Comparison of ENCODE assay signal across 17 cellular contexts in the genomic region with DNA sequence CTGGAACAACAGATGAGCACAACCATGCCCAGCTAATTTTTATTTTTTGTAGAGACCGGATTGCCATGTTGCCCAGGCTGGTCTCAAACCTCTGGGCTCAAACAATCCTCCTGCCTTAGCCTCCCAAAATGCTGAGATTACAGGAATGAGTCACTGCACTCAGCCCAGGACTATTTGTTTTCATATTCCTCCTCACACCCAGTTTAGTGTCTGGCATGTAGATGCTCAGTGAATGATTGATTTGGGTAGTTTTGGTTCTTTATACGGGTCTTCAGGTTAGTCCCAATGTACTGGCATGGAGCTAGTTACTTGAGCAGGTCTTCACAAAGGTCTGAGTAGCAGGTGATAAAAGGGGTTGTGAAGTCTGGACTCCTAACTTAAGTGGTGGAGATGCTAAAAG. TPM values are rescaled to one million over a fixed set of nuclear protein-coding genes. Genes with fewer than 3 reads are reported as not detected.
DNase-seq lines count a peak whose midpoint lies in the region; ATAC-seq and TF ChIP-seq lines count a peak whose summit lies in the region.
"Had no signal": no experiment of that assay in that cellular context is flagged by ENCODE, and none has a peak within 500 bp of the region (broad histone marks: within the 10 kb centered on the region; RNA-seq: fewer than 3 reads in every experiment).

No MANE protein-coding gene starts in this region.

- no peak overlapping the region for H3K9ac ChIP-seq in SK-N-MC (ENCODE audit: insufficient read length)
- H3K9ac ChIP-seq: BLaER1 had no signal

- H3K36me3 ChIP-seq in SK-N-MC (ENCODE audit: insufficient read depth, low read length): peaks cover 54% of the 10 kb centered on the region

- H3K9me3 Mint-ChIP-seq in activated CD4-positive, alpha-beta memory T cell treated with anti-CD3 and anti-CD28 coated beads for 36 hours: no peaks in the 10 kb centered on the region
- no peaks in the 10 kb centered on the region for H3K9me3 Mint-ChIP-seq in activated CD4-positive, alpha-beta memory T cell treated with anti-CD3 and anti-CD28 coated beads, Interleukin-2, amount 10 ng/mL, durations not matched to agents 7 days and 5 days
- H3K9me3 Mint-ChIP-seq: CD8-positive, alpha-beta memory T cell had no signal

- H3K4me3 Mint-ChIP-seq in activated CD4-positive, alpha-beta memory T cell treated with anti-CD3 and anti-CD28 coated beads for 36 hours: no peak overlapping the region
- H3K4me3 Mint-ChIP-seq in activated CD4-positive, alpha-beta memory T cell treated with anti-CD3 and anti-CD28 coated beads, Interleukin-2, amount 10 ng/mL, durations not matched to agents 7 days and 5 days: no peak overlapping the region

- no peaks in the 10 kb centered on the region for H3K9me3 ChIP-seq in SK-N-MC (ENCODE audit: low read depth, low read length)
- H3K9me3 ChIP-seq: BLaER1, Peyer's patch had no signal

- no peak for TF ChIP-seq CTCF in 22Rv1 (IDR thresholded peaks at IDR 0.05)

- H3K27me3 Mint-ChIP-seq in activated CD4-positive, alpha-beta memory T cell treated with anti-CD3 and anti-CD28 coated beads for 36 hours: no peaks in the 10 kb centered on the region
- H3K27me3 Mint-ChIP-seq in activated CD4-positive, alpha-beta memory T cell treated with anti-CD3 and anti-CD28 coated beads, Interleukin-2, amount 10 ng/mL, durations not matched to agents 7 days and 5 days: no peaks in the 10 kb centered on the region
- H3K27me3 Mint-ChIP-seq: CD8-positive, alpha-beta memory T cell had no signal

- H3K4me1 Mint-ChIP-seq in activated CD4-positive, alpha-beta memory T cell treated with anti-CD3 and anti-CD28 coated beads for 36 hours (ENCODE audit: low read depth): peaks cover 20% of the 10 kb centered on the region
- peaks cover 18% of the 10 kb centered on the region for H3K4me1 Mint-ChIP-seq in activated CD4-positive, alpha-beta memory T cell treated with anti-CD3 and anti-CD28 coated beads, Interleukin-2, amount 10 ng/mL, durations not matched to agents 7 days and 5 days

- POLR2A ChIA-PET in activated CD4-positive, alpha-beta memory T cell treated with anti-CD3 and anti-CD28 coated beads for 36 hours (lab: Charles Lee): no interaction called here
- POLR2A ChIA-PET in activated CD4-positive, alpha-beta memory T cell treated with anti-CD3 and anti-CD28 coated beads, Interleukin-2, amount 10 ng/mL, durations not matched to agents 7 days and 5 days (lab: Charles Lee): interaction anchor here (0.9 to 1.5 kb wide), 2 partner anchors 7 to 20 kb away, joined by 3 read pairs; no protein-coding TSS in a partner anchor

- H3K36me3 Mint-ChIP-seq in activated CD4-positive, alpha-beta memory T cell treated with anti-CD3 and anti-CD28 coated beads for 36 hours: peaks cover 22% of the 10 kb centered on the region
- H3K36me3 Mint-ChIP-seq in activated CD4-positive, alpha-beta memory T cell treated with anti-CD3 and anti-CD28 coated beads, Interleukin-2, amount 10 ng/mL, durations not matched to agents 7 days and 5 days (ENCODE audit: low read depth): peaks cover 35% of the 10 kb centered on the region

- H3K27ac Mint-ChIP-seq in activated CD4-positive, alpha-beta memory T cell treated with anti-CD3 and anti-CD28 coated beads for 36 hours: peak overlapping the region; percentile 42
- H3K27ac Mint-ChIP-seq in activated CD4-positive, alpha-beta memory T cell treated with anti-CD3 and anti-CD28 coated beads, Interleukin-2, amount 10 ng/mL, durations not matched to agents 7 days and 5 days: no peak overlapping the region

- peak overlapping the region; percentile 20; the same call in 1 of the 2 replicates for H3K27ac ChIP-seq in 22Rv1
- H3K27ac ChIP-seq in SK-N-MC: 0 out of 2 replicates have a peak overlapping the region, but pooled peaks have one; percentile 19
- H3K27ac ChIP-seq: BLaER1, Peyer's patch had no signal

- DNase-seq in activated CD4-positive, alpha-beta memory T cell treated with anti-CD3 and anti-CD28 coated beads for 36 hours: no peak
- DNase-seq in activated CD4-positive, alpha-beta memory T cell treated with anti-CD3 and anti-CD28 coated beads, Interleukin-2, amount 10 ng/mL, durations not matched to agents 7 days and 5 days: no peak
- no peak for DNase-seq in SK-N-MC (ENCODE audit: low read depth, low spot score)
- DNase-seq in central memory CD4-positive, alpha-beta T cell: no peak
- DNase-seq: CD8-positive, alpha-beta memory T cell; DMS79; Kasumi-1; NCI-H1105 treated with DMSO at 0.1 percent for 48 hours; NCI-H1694 treated with DMSO at 0.1 percent for 48 hours; NCI-H2107; NCI-H2227 treated with DMSO at 0.1 percent for 48 hours; NCI-H524; Peyer's patch; Right ventricle myocardium superior had no signal

- CTCF ChIA-PET in activated CD4-positive, alpha-beta memory T cell treated with anti-CD3 and anti-CD28 coated beads for 36 hours (lab: Charles Lee): no interaction called here
- CTCF ChIA-PET in activated CD4-positive, alpha-beta memory T cell treated with anti-CD3 and anti-CD28 coated beads, Interleukin-2, amount 10 ng/mL, durations not matched to agents 7 days and 5 days (lab: Charles Lee): interaction anchor here (1.5 to 1.7 kb wide), 3 partner anchors 8 to 194 kb away, joined by 4 to 6 read pairs (median 5); no protein-coding TSS in a partner anchor

- intact Hi-C loops in activated CD4-positive, alpha-beta memory T cell treated with anti-CD3 and anti-CD28 coated beads for 36 hours (cut with micrococcal nuclease): no loop called here

- H3K4me3 ChIP-seq in SK-N-MC: no peak overlapping the region
- H3K4me3 ChIP-seq: BLaER1, Peyer's patch had no signal

- no peak for ATAC-seq in HG02571 (IDR thresholded peaks at IDR 0.05; ENCODE audit: unreplicated experiment)

RNA-seq across cellular contexts. Expression of gene EIF2B4, which starts 6.2 kb away (rescaled TPM):
- 10 to 100 TPM; 34.6 to 36.5 TPM for total RNA-seq in activated CD4-positive, alpha-beta memory T cell treated with anti-CD3 and anti-CD28 coated beads for 36 hours
- total RNA-seq in activated CD4-positive, alpha-beta memory T cell treated with anti-CD3 and anti-CD28 coated beads, Interleukin-2, amount 10 ng/mL, durations not matched to agents 7 days and 5 days: 10 to 100 TPM; 34.1 to 36.9 TPM

RNA-seq across cellular contexts. Expression of gene SNX17, which starts 6.5 kb away (rescaled TPM):
- total RNA-seq in activated CD4-positive, alpha-beta memory T cell treated with anti-CD3 and anti-CD28 coated beads for 36 hours: 10 to 100 TPM; 91.2 to 93.2 TPM
- total RNA-seq in activated CD4-positive, alpha-beta memory T cell treated with anti-CD3 and anti-CD28 coated beads, Interleukin-2, amount 10 ng/mL, durations not matched to agents 7 days and 5 days: 100 to 1,000 TPM; 116 to 123 TPM

RNA-seq across cellular contexts. Expression of gene GTF3C2, which starts 7.4 kb away (rescaled TPM):
- total RNA-seq in activated CD4-positive, alpha-beta memory T cell treated with anti-CD3 and anti-CD28 coated beads for 36 hours: 10 to 100 TPM; 55.2 to 64.5 TPM
- 10 to 100 TPM; 49.0 to 49.1 TPM for total RNA-seq in activated CD4-positive, alpha-beta memory T cell treated with anti-CD3 and anti-CD28 coated beads, Interleukin-2, amount 10 ng/mL, durations not matched to agents 7 days and 5 days

RNA-seq across cellular contexts. Expression of gene ZNF513, which starts 16.6 kb away (rescaled TPM):
- total RNA-seq in activated CD4-positive, alpha-beta memory T cell treated with anti-CD3 and anti-CD28 coated beads for 36 hours: 1 to 10 TPM; 8.6 to 9.7 TPM
- total RNA-seq in activated CD4-positive, alpha-beta memory T cell treated with anti-CD3 and anti-CD28 coated beads, Interleukin-2, amount 10 ng/mL, durations not matched to agents 7 days and 5 days: 10 to 100 TPM; 15.6 to 16.7 TPM

RNA-seq across cellular contexts. Expression of gene MPV17, which starts 41.0 kb away (rescaled TPM):
- 10 to 100 TPM; 85.5 to 86.0 TPM for total RNA-seq in activated CD4-positive, alpha-beta memory T cell treated with anti-CD3 and anti-CD28 coated beads for 36 hours
- 10 to 100 TPM; 83.3 to 83.9 TPM for total RNA-seq in activated CD4-positive, alpha-beta memory T cell treated with anti-CD3 and anti-CD28 coated beads, Interleukin-2, amount 10 ng/mL, durations not matched to agents 7 days and 5 days
